ENCODE assay signal across 8 cellular contexts in genomic region chr15:29569533-29570092, GRCh38.
DNase-seq lines count a peak whose midpoint lies in the region; ATAC-seq, FAIRE-seq and TF ChIP-seq lines count a peak whose summit lies in the region.

No MANE protein-coding gene starts in this region.

- no peak overlapping the region for H2AFZ ChIP-seq in astrocyte (ENCODE audit: low read depth, low read length)

- no peaks in the 10 kb centered on the region for H3K36me3 Mint-ChIP-seq in activated T-cell treated with anti-CD3 and anti-CD28 coated beads, Interleukin-2, amount 50 U/mL, for 72 hours (ENCODE audit: insufficient read depth in 2 of 2)
- H3K36me3 Mint-ChIP-seq in astrocyte (ENCODE audit: low read depth, unreplicated experiment): no peaks in the 10 kb centered on the region

- H3K4me3 ChIP-seq in astrocyte (ENCODE audit: insufficient read depth, low read depth, low read length) (no peak overlapping the region), lung (peak overlapping the region; percentile 67), thyroid gland (replicated peaks in 1 of 3) (peak overlapping the region in 2 of 3 donors; percentile 43 to 65)

- peaks cover 6% of the 10 kb centered on the region for H4K20me1 ChIP-seq in astrocyte (ENCODE audit: insufficient read depth, low read length)

- H3K27ac ChIP-seq in astrocyte (ENCODE audit: low read depth, low read length): no peak overlapping the region
- no peak overlapping the region for H3K27ac ChIP-seq in lung (ENCODE audit: low read depth in 1 of 2, low read length in 1 of 2)
- H3K27ac ChIP-seq in thyroid gland: peak overlapping the region in 1 of 3 donors; percentile 32

- H3K27me3 Mint-ChIP-seq in activated T-cell treated with anti-CD3 and anti-CD28 coated beads, Interleukin-2, amount 50 U/mL, for 72 hours (ENCODE audit: low read depth): peaks cover 66% of the 10 kb centered on the region
- H3K27me3 Mint-ChIP-seq in astrocyte (ENCODE audit: low read depth, unreplicated experiment): peaks cover 24% of the 10 kb centered on the region

- no peak for FAIRE-seq in astrocyte (lab: Jason Lieb, UNC)

- peak overlapping the region; percentile 48 to 75 for H3K4me3 Mint-ChIP-seq in activated T-cell treated with anti-CD3 and anti-CD28 coated beads, Interleukin-2, amount 50 U/mL, for 72 hours
- peak overlapping the region; percentile 86 for H3K4me3 Mint-ChIP-seq in astrocyte (ENCODE audit: unreplicated experiment)

- TF ChIP-seq POLR2A in thyroid gland (IDR thresholded peaks at IDR 0.05): no peak

- no peaks in the 10 kb centered on the region for H3K4me1 Mint-ChIP-seq in activated T-cell treated with anti-CD3 and anti-CD28 coated beads, Interleukin-2, amount 50 U/mL, for 72 hours (ENCODE audit: low read depth)
- no peaks in the 10 kb centered on the region for H3K4me1 Mint-ChIP-seq in astrocyte (ENCODE audit: low read depth, unreplicated experiment)

- TF ChIP-seq CTCF in astrocyte (IDR thresholded peaks at IDR 0.05; ENCODE audit: insufficient read depth, low read depth, low read length) (no peak), lung (IDR thresholded peaks at IDR 0.05; ENCODE audit: control extremely low read depth, extremely low read depth) (no peak), thyroid gland (IDR thresholded peaks at IDR 0.05) (no peak)

- DNase-seq in activated T-cell treated with anti-CD3 and anti-CD28 coated beads, Interleukin-2, amount 50 U/mL, for 72 hours: no peak
- DNase-seq in activated T-cell treated with anti-CD3 and anti-CD28 coated beads for 4 hours: no peak
- DNase-seq in astrocyte (ENCODE audit: low read depth): no peak
- no peak for DNase-seq in lung (ENCODE audit: low spot score)
- peak; percentile 38 to 53 for DNase-seq in thyroid gland

- H3K4me2 ChIP-seq in astrocyte (ENCODE audit: low read length): peak overlapping the region; percentile 86

- no peak overlapping the region for H3K9ac ChIP-seq in astrocyte (ENCODE audit: low read length)

- H3K9me3 ChIP-seq in astrocyte (ENCODE audit: insufficient read depth, low read depth, low read length): no peaks in the 10 kb centered on the region
- H3K9me3 ChIP-seq in lung (ENCODE audit: control insufficient read depth in 2 of 2, insufficient read depth in 1 of 2, low read length in 1 of 2): peaks cover 0 to 4% of the 10 kb centered on the region in 2 donors
- H3K9me3 ChIP-seq in thyroid gland: no peaks in the 10 kb centered on the region

- WGBS in lung, 2 donors: 4 to 5% methylated on average over 33 to 36 of the region's 37 CpGs
- WGBS in thyroid gland, 2 donors: 2 to 8% methylated on average over 10 to 23 of the region's 37 CpGs

- no peaks in the 10 kb centered on the region for H3K79me2 ChIP-seq in astrocyte (ENCODE audit: insufficient read depth, low read length)

- intact Hi-C loops in thyroid gland (cut with DNase I): no loop called here

- H3K27me3 ChIP-seq in astrocyte (ENCODE audit: insufficient read depth, low read length): peaks cover 57% of the 10 kb centered on the region
- no peaks in the 10 kb centered on the region for H3K27me3 ChIP-seq in lung (ENCODE audit: control insufficient read depth, insufficient read depth)
- no peaks in the 10 kb centered on the region for H3K27me3 ChIP-seq in thyroid gland

- H3K4me1 ChIP-seq in astrocyte (ENCODE audit: insufficient read depth, low read length) (peaks cover 5% of the 10 kb centered on the region), lung (ENCODE audit: control insufficient read depth in 2 of 2, insufficient read depth in 2 of 2, low read length in 2 of 2) (peaks cover 0 to 7% of the 10 kb centered on the region in 2 donors), thyroid gland (peaks cover 18 to 24% of the 10 kb centered on the region in 2 donors)

- ATAC-seq in activated T-cell treated with anti-CD3 and anti-CD28 coated beads, Interleukin-2, amount 50 U/mL, for 72 hours (replicated peaks in 1 of 2): no peak
- ATAC-seq in lung (ENCODE audit: insufficient read depth, low FRiP score) (peak; percentile 21), HG02970 (IDR thresholded peaks at IDR 0.05; ENCODE audit: low FRiP score, unreplicated experiment) (no peak), HG03521 (IDR thresholded peaks at IDR 0.05; ENCODE audit: unreplicated experiment) (no peak), HG03354 (IDR thresholded peaks at IDR 0.05; ENCODE audit: poor library complexity, severe bottlenecking, unreplicated experiment) (no peak)

- no peaks in the 10 kb centered on the region for H3K36me3 ChIP-seq in astrocyte (ENCODE audit: insufficient read depth, low read length)
- H3K36me3 ChIP-seq in lung (ENCODE audit: control insufficient read depth in 2 of 2, insufficient read depth in 2 of 2, low read length in 2 of 2): no peaks in the 10 kb centered on the region
- no peaks in the 10 kb centered on the region for H3K36me3 ChIP-seq in thyroid gland

- H3K27ac Mint-ChIP-seq in activated T-cell treated with anti-CD3 and anti-CD28 coated beads, Interleukin-2, amount 50 U/mL, for 72 hours: no peak overlapping the region
- no peak overlapping the region for H3K27ac Mint-ChIP-seq in astrocyte (ENCODE audit: unreplicated experiment)

- peaks cover 0 to 2% of the 10 kb centered on the region in 2 donors for H3K9me3 Mint-ChIP-seq in activated T-cell treated with anti-CD3 and anti-CD28 coated beads, Interleukin-2, amount 50 U/mL, for 72 hours
- peaks cover 2% of the 10 kb centered on the region for H3K9me3 Mint-ChIP-seq in astrocyte (ENCODE audit: unreplicated experiment)

Comparison
In these comparisons a context has a peak if more than half of its experiments do, and no peak if none do; other contexts are left out.
1. DNase-seq: peak in thyroid gland (2 of 2); none in activated T-cell treated with anti-CD3 and anti-CD28 coated beads, Interleukin-2, amount 50 U/mL, for 72 hours (0 of 2), activated T-cell treated with anti-CD3 and anti-CD28 coated beads for 4 hours (single experiment), astrocyte (single experiment) and lung (single experiment).